ENCODE assay signal across 9 cellular contexts in the genomic region with DNA sequence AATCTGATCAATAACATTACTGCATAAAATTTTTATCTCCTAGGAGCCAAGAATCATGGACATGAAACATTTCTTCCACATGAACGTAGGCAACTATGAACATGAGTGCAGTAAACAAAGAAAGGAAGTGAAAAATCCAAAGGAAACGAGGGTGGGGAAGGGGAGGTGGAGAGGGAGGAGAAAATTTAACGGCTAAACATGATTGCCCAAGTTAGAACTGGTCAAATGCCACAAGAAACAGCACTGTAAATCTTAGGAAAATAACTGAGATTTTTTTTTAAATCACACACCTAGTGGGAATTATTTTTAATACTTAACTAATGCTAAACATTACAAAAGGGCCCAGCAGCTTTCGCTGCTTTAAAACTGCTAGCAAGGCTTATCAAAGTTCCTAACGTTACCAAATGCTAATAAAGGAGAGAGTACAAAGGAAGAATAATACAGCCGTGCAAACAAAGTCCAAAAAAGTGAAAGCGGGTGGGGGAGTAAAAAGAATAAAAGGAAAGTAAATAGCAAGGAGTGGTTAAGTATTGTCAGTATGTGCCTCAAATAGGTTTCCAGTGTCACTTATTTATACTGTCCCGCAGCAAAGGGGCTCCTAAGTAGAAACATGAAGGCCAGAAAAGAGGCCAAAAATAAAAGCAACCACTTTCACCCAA. TPM values are rescaled to one million over a fixed set of nuclear protein-coding genes. Genes with fewer than 3 reads are reported as not detected.
A peak's percentile ranks its signal among the peaks of the same experiment; 100 is the strongest.
DNase-seq lines count a peak whose midpoint lies in the region; ATAC-seq and TF ChIP-seq lines count a peak whose summit lies in the region.
"Had no signal": no experiment of that assay in that cellular context is flagged by ENCODE, and none has a peak within 500 bp of the region (broad histone marks: within the 10 kb centered on the region; RNA-seq: fewer than 3 reads in every experiment).

No MANE protein-coding gene starts in this region.

- peaks cover 54% of the 10 kb centered on the region for H3K4me1 Mint-ChIP-seq in HFFc6 (ENCODE audit: low read depth)
- H3K4me1 Mint-ChIP-seq in stimulated activated memory B cell treated with anti-CD40 and anti-IgM and Interleukin-4, amounts not matched to agents 10 μg/mL and 1 μg/mL and 100 μg/mL, for 72 hours, result peaks cover 27% of the 10 kb centered on the region

- DNase-seq in HFFc6, result no peak
- DNase-seq in SK-N-MC (ENCODE audit: low read depth, low spot score), result no peak
- no peak for DNase-seq in heart left ventricle
- no peak for DNase-seq in foreskin melanocyte
- DNase-seq in AG20443 (ENCODE audit: low spot score), result no peak
- DNase-seq: immature natural killer cell, Karpas-422 had no signal

- H3K4me3 Mint-ChIP-seq in HFFc6, result peak overlapping the region; percentile 68
- no peak overlapping the region for H3K4me3 Mint-ChIP-seq in stimulated activated memory B cell treated with anti-CD40 and anti-IgM and Interleukin-4, amounts not matched to agents 10 μg/mL and 1 μg/mL and 100 μg/mL, for 72 hours
- H3K4me3 Mint-ChIP-seq: immature natural killer cell had no signal

- TF ChIP-seq POLR2A in heart left ventricle (IDR thresholded peaks at IDR 0.05), result no peak

- H3K36me3 Mint-ChIP-seq in HFFc6 (ENCODE audit: low read depth), result peaks cover 25% of the 10 kb centered on the region; the same call in 1 of the 2 replicates
- H3K36me3 Mint-ChIP-seq in stimulated activated memory B cell treated with anti-CD40 and anti-IgM and Interleukin-4, amounts not matched to agents 10 μg/mL and 1 μg/mL and 100 μg/mL, for 72 hours, result peaks cover 39% of the 10 kb centered on the region

- H3K9me3 ChIP-seq in SK-N-MC (ENCODE audit: low read depth, low read length), result no peaks in the 10 kb centered on the region
- H3K9me3 ChIP-seq in heart left ventricle, result no peaks in the 10 kb centered on the region

- intact Hi-C loops in heart left ventricle (cut with DNase I), result loop anchor here (5.0 to 10.0 kb wide), 10 partner anchors 139 to 566 kb away; a partner anchor contains a TSS

- peak overlapping the region; percentile 95 for H3K27ac Mint-ChIP-seq in HFFc6
- H3K27ac Mint-ChIP-seq in stimulated activated memory B cell treated with anti-CD40 and anti-IgM and Interleukin-4, amounts not matched to agents 10 μg/mL and 1 μg/mL and 100 μg/mL, for 72 hours, result peak overlapping the region; percentile 54

- no peaks in the 10 kb centered on the region for H3K9me3 Mint-ChIP-seq in HFFc6
- H3K9me3 Mint-ChIP-seq in stimulated activated memory B cell treated with anti-CD40 and anti-IgM and Interleukin-4, amounts not matched to agents 10 μg/mL and 1 μg/mL and 100 μg/mL, for 72 hours, result no peaks in the 10 kb centered on the region
- H3K9me3 Mint-ChIP-seq: immature natural killer cell had no signal

- H3K36me3 ChIP-seq in SK-N-MC (ENCODE audit: insufficient read depth, low read length) (peaks cover 56% of the 10 kb centered on the region), heart left ventricle (peaks cover 0 to 36% (median 10%) of the 10 kb centered on the region in 9 donors)

- ATAC-seq in heart left ventricle (peak in 3 of 4 donors; percentile 52 to 81 (median 56)), GM19397 (IDR thresholded peaks at IDR 0.05; ENCODE audit: unreplicated experiment) (no peak)
- ATAC-seq in stimulated activated memory B cell treated with anti-CD40 and anti-IgM and Interleukin-4, amounts not matched to agents 10 μg/mL and 1 μg/mL and 100 μg/mL, for 72 hours, result no peak

- H3K27me3 ChIP-seq in heart left ventricle, result no peaks in the 10 kb centered on the region

- H3K27me3 Mint-ChIP-seq in HFFc6 (ENCODE audit: insufficient read depth), result peaks cover 2% of the 10 kb centered on the region
- no peaks in the 10 kb centered on the region for H3K27me3 Mint-ChIP-seq in stimulated activated memory B cell treated with anti-CD40 and anti-IgM and Interleukin-4, amounts not matched to agents 10 μg/mL and 1 μg/mL and 100 μg/mL, for 72 hours

- H3K4me3 ChIP-seq in SK-N-MC, result peak overlapping the region; percentile 50
- H3K4me3 ChIP-seq in heart left ventricle, result peak overlapping the region in 8 of 12 donors; percentile 9 to 30 (median 16)

- TF ChIP-seq CTCF in HFFc6 (IDR thresholded peaks at IDR 0.05) (no peak), heart left ventricle (IDR thresholded peaks at IDR 0.05) (no peak)

- H3K9ac ChIP-seq in SK-N-MC (ENCODE audit: insufficient read length), result peak overlapping the region; percentile 59

- H3K27ac ChIP-seq in SK-N-MC (peak overlapping the region; percentile 54), heart left ventricle (peak overlapping the region in 11 of 12 donors; percentile 46 to 79 (median 62))

- WGBS in heart left ventricle, 4 donors, result 21 to 37% (median 28%) methylated on average over 8 of the region's 8 CpGs

- peaks cover 0 to 46% (median 24%) of the 10 kb centered on the region in 12 donors for H3K4me1 ChIP-seq in heart left ventricle

RNA-seq across cellular contexts. Expression of a gene that starts 13.7 kb away (rescaled TPM):
- total RNA-seq in HFFc6 (2021; fragmentation: NEBNext Ultra II Directional; extraction: Animal tissue kit (Norgen Biotek cat#: 25700)), result 10 to 100 TPM in 3 of 6 experiments, 1 to 10 TPM in 3; 8.7 to 11.6 (median 10.3) TPM
- 10 to 100 TPM in 8 of 9 donors, 1 to 10 TPM in 1; 9.9 to 18.1 (median 15.5) TPM for total RNA-seq in heart left ventricle
- polyA plus RNA-seq in heart left ventricle, result 10 to 100 TPM; 16.2 to 23.2 TPM

Comparison
In these comparisons a context has a peak if more than half of its experiments do, and no peak if none do; other contexts are left out.
1. ATAC-seq: peak in heart left ventricle (3 of 4); none in stimulated activated memory B cell treated with anti-CD40 and anti-IgM and Interleukin-4, amounts not matched to agents 10 μg/mL and 1 μg/mL and 100 μg/mL, for 72 hours (single experiment) and GM19397 (single experiment).